ENCODE assay signal across 16 cellular contexts in the genomic region with DNA sequence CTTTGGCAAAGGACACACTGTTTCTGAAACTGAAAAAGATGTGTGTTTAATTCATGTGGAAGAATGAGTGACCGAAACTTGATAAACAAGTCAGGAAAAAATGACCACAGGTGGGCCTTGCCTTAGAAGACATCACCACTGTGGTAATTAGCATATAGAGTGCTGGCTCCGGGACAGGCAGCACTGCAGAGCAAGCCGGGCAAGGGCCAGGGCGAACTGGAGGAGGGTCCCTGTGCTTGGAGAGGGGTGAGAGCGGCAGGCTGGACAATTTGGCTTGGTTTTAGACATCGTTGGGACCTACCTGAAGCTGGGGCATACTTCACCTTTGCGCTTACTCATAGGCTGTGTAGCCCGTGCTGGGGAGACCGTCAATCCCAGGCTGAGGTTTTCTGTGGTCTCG. TPM values are rescaled to one million over a fixed set of nuclear protein-coding genes. Genes with fewer than 3 reads are reported as not detected.
DNase-seq lines count a peak whose midpoint lies in the region; ATAC-seq and TF ChIP-seq lines count a peak whose summit lies in the region.
"Had no signal": no experiment of that assay in that cellular context is flagged by ENCODE, and none has a peak within 500 bp of the region (broad histone marks: within the 10 kb centered on the region; RNA-seq: fewer than 3 reads in every experiment).

No MANE protein-coding gene starts in this region.

- H3K4me1 ChIP-seq in mesendoderm (ENCODE audit: control insufficient read depth, low read depth, low read length): peaks cover 7% of the 10 kb centered on the region

- H3K36me3 Mint-ChIP-seq in WTC11: no peaks in the 10 kb centered on the region
- H3K36me3 Mint-ChIP-seq: IgD-negative memory B cell had no signal

- H3K56ac ChIP-seq in mesendoderm (ENCODE audit: low read length): peak overlapping the region; percentile 1

- no peak overlapping the region for H2BK5ac ChIP-seq in mesendoderm (ENCODE audit: low read length)

- H3K36me3 ChIP-seq in mesendoderm (ENCODE audit: control insufficient read depth, insufficient read depth, low read length): no peaks in the 10 kb centered on the region
- H3K36me3 ChIP-seq: BLaER1 treated with 17β-estradiol and CSF1 and Interleukin-3, amounts not matched to agents 10 nM and 100 nM had no signal

- peaks cover 4% of the 10 kb centered on the region; the same call in 1 of the 2 replicates for H3K9me3 Mint-ChIP-seq in WTC11

- H3K4me2 ChIP-seq in mesendoderm (ENCODE audit: low read length): no peak overlapping the region
- H3K4me2 ChIP-seq: BLaER1 treated with 17β-estradiol and CSF1 and Interleukin-3, amounts not matched to agents 10 nM and 100 nM had no signal

- no peak overlapping the region for H2AK5ac ChIP-seq in mesendoderm (ENCODE audit: low read length)

- POLR2A ChIA-PET in WTC11 (lab: Charles Lee): no interaction called here

- H3K9ac ChIP-seq in mesendoderm (ENCODE audit: low read length): no peak overlapping the region
- H3K9ac ChIP-seq: BLaER1 treated with 17β-estradiol and CSF1 and Interleukin-3, amounts not matched to agents 10 nM and 100 nM; GM23248 had no signal

- peaks cover 41% of the 10 kb centered on the region for H3K4me1 Mint-ChIP-seq in WTC11

- no peak overlapping the region for H4K5ac ChIP-seq in mesendoderm (ENCODE audit: low read length)

- H3K27ac ChIP-seq in mesendoderm (ENCODE audit: low read depth, low read length): no peak overlapping the region
- H3K27ac ChIP-seq: BLaER1 treated with 17β-estradiol and CSF1 and Interleukin-3, amounts not matched to agents 10 nM and 100 nM; GM23248 had no signal

- H3K27me3 Mint-ChIP-seq in WTC11 (ENCODE audit: low read depth): peaks cover 8% of the 10 kb centered on the region
- H3K27me3 Mint-ChIP-seq: CD4-positive, CD25-positive, alpha-beta regulatory T cell; IgD-negative memory B cell had no signal

- no CpG with 5 or more reads among the region's 10 CpGs for WGBS in mesendoderm (ENCODE audit: extremely low coverage, insufficient coverage, low lambda C conversion rate)

- H2BK15ac ChIP-seq in mesendoderm (replicated peaks; ENCODE audit: low read depth): no peak overlapping the region

- intact Hi-C loops in left ventricle myocardium superior (cut with micrococcal nuclease): no loop called here
- intact Hi-C loops in Right ventricle myocardium superior (cut with DNase I): no loop called here

- no peak overlapping the region for H3K4me3 Mint-ChIP-seq in WTC11
- H3K4me3 Mint-ChIP-seq: CD4-positive, CD25-positive, alpha-beta regulatory T cell had no signal

- H2BK120ac ChIP-seq in mesendoderm (ENCODE audit: low read depth, low read length): no peak overlapping the region

- DNase-seq in left ventricle myocardium superior: no peak
- DNase-seq in Right ventricle myocardium superior: no peak
- no peak for DNase-seq in WTC11 (ENCODE audit: low spot score)
- no peak for DNase-seq in mesendoderm
- DNase-seq in activated T-cell treated with anti-CD3 and anti-CD28 coated beads, Interleukin-2, amount 50 U/mL, for 48 hours: no peak
- no peak for DNase-seq in SKM-1 treated with dmso at 0.1 percent for 144 hours (lab: John Stamatoyannopoulos, UW; ENCODE audit: unreplicated experiment)
- DNase-seq: ACHN; CD4-positive, CD25-positive, alpha-beta regulatory T cell; DMS53; GM23248; H9 had no signal

- H3K79me1 ChIP-seq in mesendoderm (ENCODE audit: low read length): no peaks in the 10 kb centered on the region

- no peak overlapping the region for H3K18ac ChIP-seq in mesendoderm (ENCODE audit: low read length)

- no peaks in the 10 kb centered on the region for H3K79me2 ChIP-seq in mesendoderm (ENCODE audit: control insufficient read depth, insufficient read depth, low read length)

- H3K4ac ChIP-seq in mesendoderm (ENCODE audit: low read depth, low read length): no peak overlapping the region

- no peaks in the 10 kb centered on the region for H3K27me3 ChIP-seq in mesendoderm (ENCODE audit: insufficient read depth, low read length, poor library complexity)
- H3K27me3 ChIP-seq: BLaER1 treated with 17β-estradiol and CSF1 and Interleukin-3, amounts not matched to agents 10 nM and 100 nM had no signal

- H3K23ac ChIP-seq in mesendoderm (ENCODE audit: low read length): no peak overlapping the region

- no peak overlapping the region for H3K4me3 ChIP-seq in mesendoderm (ENCODE audit: low read length)
- H3K4me3 ChIP-seq: BLaER1 treated with 17β-estradiol and CSF1 and Interleukin-3, amounts not matched to agents 10 nM and 100 nM; GM23248 had no signal

- CTCF ChIA-PET in WTC11 (lab: Charles Lee): interaction anchor here (1.1 to 2.0 kb wide), 2 partner anchors 17 to 53 kb away, joined by 3 to 11 read pairs; no protein-coding TSS in a partner anchor

- ATAC-seq in left ventricle myocardium superior (peak; percentile 25), Right ventricle myocardium superior (ENCODE audit: poor library complexity) (no peak), WTC11 (peak; percentile 84), GM21576 (IDR thresholded peaks at IDR 0.05; ENCODE audit: unreplicated experiment) (no peak)

- H4K8ac ChIP-seq in mesendoderm (ENCODE audit: low read depth, low read length): no peak overlapping the region

- TF ChIP-seq CTCF in WTC11 (IDR thresholded peaks at IDR 0.05): no peak

- H3K27ac Mint-ChIP-seq in WTC11: no peak overlapping the region
- H3K27ac Mint-ChIP-seq: CD4-positive, CD25-positive, alpha-beta regulatory T cell; H9 had no signal

TF ChIP-seq in WTC11, 78 proteins besides CTCF, POLR2A, EP300 and RAD21:
- TF ChIP-seq ETV6 (CRISPR knock-in tag; IDR thresholded peaks at IDR 0.05) (no peak), RORB (CRISPR knock-in tag; IDR thresholded peaks at IDR 0.05) (no peak), OVOL2 (CRISPR knock-in tag; IDR thresholded peaks at IDR 0.05; ENCODE audit: borderline replicate concordance) (no peak), FOXJ3 (CRISPR knock-in tag; IDR thresholded peaks at IDR 0.05; ENCODE audit: borderline replicate concordance) (no peak), SMAD3 (CRISPR knock-in tag; IDR thresholded peaks at IDR 0.05; ENCODE audit: borderline replicate concordance) (no peak), MYBL2 (CRISPR knock-in tag; IDR thresholded peaks at IDR 0.05) (no peak), IRF2 (CRISPR knock-in tag; IDR thresholded peaks at IDR 0.05; ENCODE audit: borderline replicate concordance, low read depth) (no peak), TEAD1 (CRISPR knock-in tag; IDR thresholded peaks at IDR 0.05) (no peak), ZNF416 (CRISPR knock-in tag; IDR thresholded peaks at IDR 0.05) (no peak), EMX1 (CRISPR knock-in tag; IDR thresholded peaks at IDR 0.05) (no peak), KAT7 (CRISPR knock-in tag; IDR thresholded peaks at IDR 0.05; ENCODE audit: borderline replicate concordance) (no peak), ZBTB21 (CRISPR knock-in tag; IDR thresholded peaks at IDR 0.05; ENCODE audit: borderline replicate concordance) (no peak)
- TF ChIP-seq, protein P1, sequence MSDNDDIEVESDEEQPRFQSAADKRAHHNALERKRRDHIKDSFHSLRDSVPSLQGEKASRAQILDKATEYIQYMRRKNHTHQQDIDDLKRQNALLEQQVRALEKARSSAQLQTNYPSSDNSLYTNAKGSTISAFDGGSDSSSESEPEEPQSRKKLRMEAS (CRISPR knock-in tag; IDR thresholded peaks at IDR 0.05): no peak

RNA-seq across cellular contexts. Expression of gene RTP3, which starts 8.2 kb away (rescaled TPM):
- total RNA-seq in left ventricle myocardium superior (not detected), Right ventricle myocardium superior (not detected), WTC11 (2021) (not detected in 3 replicates)
- polyA plus RNA-seq in mesendoderm (2013, experiment 1 of 2): 0.10 TPM
- polyA plus RNA-seq in mesendoderm (2013, experiment 2 of 2): 0.11 TPM
- total RNA-seq: A172; CD4-positive, CD25-positive, alpha-beta regulatory T cell; GM23248; H9; HT-29 had no signal
- polyA plus RNA-seq: CD4-positive, CD25-positive, alpha-beta regulatory T cell; GM23248; IgD-negative memory B cell had no signal

RNA-seq across cellular contexts. Expression of gene LTF, which starts 41.2 kb away (rescaled TPM):
- total RNA-seq in left ventricle myocardium superior (3.7 TPM), Right ventricle myocardium superior (3.7 TPM), WTC11 (2021) (0.14 to 0.30 TPM (median 0.22 TPM) in 3 replicates)
- 0.39 TPM for polyA plus RNA-seq in mesendoderm (2013, experiment 1 of 2)
- 0.36 TPM for polyA plus RNA-seq in mesendoderm (2013, experiment 2 of 2)
- total RNA-seq: A172; CD4-positive, CD25-positive, alpha-beta regulatory T cell; GM23248; H9 had no signal
- polyA plus RNA-seq: CD4-positive, CD25-positive, alpha-beta regulatory T cell; GM23248; IgD-negative memory B cell had no signal

Comparison
In these comparisons a context has a peak if more than half of its experiments do, and no peak if none do; other contexts are left out.
1. ATAC-seq: peak in left ventricle myocardium superior (single experiment) and WTC11 (single experiment); none in Right ventricle myocardium superior (single experiment) and GM21576 (single experiment).